Comparison of ENCODE assay signal across 1 cellular context in the genomic region with DNA sequence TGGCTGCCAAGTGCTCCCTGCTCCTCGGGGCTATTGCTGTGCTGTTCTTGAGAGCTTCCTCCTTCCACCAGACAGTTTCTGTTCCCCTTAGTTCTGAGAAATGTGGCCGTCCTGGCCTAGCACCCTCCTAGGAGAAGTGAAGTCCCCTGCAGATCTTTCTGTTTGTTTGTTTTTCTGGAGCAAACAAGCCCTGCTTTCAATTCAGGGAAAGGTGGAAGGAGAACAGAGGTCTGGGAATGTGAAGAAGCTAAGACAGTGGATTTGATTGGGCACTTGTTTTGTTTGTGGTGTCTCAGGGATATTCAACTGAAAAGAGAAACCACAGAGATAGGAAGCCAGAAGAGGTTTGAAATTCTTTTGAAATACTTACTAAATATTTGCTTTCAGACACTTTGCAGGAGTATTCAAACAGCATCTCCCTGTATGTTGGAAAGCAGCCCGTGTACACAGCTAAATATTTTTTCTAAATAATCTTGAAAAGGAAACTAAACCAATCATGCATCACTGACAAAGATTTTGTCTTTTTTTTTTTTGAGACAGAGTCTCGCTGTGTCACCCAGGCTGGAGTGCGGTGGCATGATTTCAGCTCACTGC.
TF ChIP-seq lines count a peak whose summit lies in the region.

No MANE protein-coding gene starts in this region.

TF ChIP-seq in GM12878, 131 proteins besides CTCF, POLR2A, EP300 and RAD21 (continued from another document):
- TF ChIP-seq PML (IDR thresholded peaks at IDR 0.05; ENCODE audit: low read length) (0 out of 2 replicates have a peak, but pooled peaks have one; percentile 27), ETV6 (conservative IDR thresholded peaks at IDR 0.05 in 1 of 2, IDR thresholded peaks at IDR 0.05 in 1 of 2; ENCODE audit: borderline replicate concordance in 1 of 2, low read depth in 1 of 2) (peak in 1 of 2 experiments; percentile 71; a peak in 1 of 4 replicates), SMARCA5 (IDR thresholded peaks at IDR 0.05) (0 out of 2 replicates have a peak, but pooled peaks have one; percentile 9), PAX5 (IDR thresholded peaks at IDR 0.05; ENCODE audit: borderline replicate concordance, low read depth, low read length) (0 out of 2 replicates have a peak, but pooled peaks have one; percentile 30), ZZZ3 (IDR thresholded peaks at IDR 0.05; ENCODE audit: control insufficient read depth, insufficient read length, low read depth) (no peak), NFIC (IDR thresholded peaks at IDR 0.05; ENCODE audit: low read depth, low read length) (peak; percentile 69), ZNF622 (IDR thresholded peaks at IDR 0.05) (no peak)
- TF ChIP-seq, protein P1, sequence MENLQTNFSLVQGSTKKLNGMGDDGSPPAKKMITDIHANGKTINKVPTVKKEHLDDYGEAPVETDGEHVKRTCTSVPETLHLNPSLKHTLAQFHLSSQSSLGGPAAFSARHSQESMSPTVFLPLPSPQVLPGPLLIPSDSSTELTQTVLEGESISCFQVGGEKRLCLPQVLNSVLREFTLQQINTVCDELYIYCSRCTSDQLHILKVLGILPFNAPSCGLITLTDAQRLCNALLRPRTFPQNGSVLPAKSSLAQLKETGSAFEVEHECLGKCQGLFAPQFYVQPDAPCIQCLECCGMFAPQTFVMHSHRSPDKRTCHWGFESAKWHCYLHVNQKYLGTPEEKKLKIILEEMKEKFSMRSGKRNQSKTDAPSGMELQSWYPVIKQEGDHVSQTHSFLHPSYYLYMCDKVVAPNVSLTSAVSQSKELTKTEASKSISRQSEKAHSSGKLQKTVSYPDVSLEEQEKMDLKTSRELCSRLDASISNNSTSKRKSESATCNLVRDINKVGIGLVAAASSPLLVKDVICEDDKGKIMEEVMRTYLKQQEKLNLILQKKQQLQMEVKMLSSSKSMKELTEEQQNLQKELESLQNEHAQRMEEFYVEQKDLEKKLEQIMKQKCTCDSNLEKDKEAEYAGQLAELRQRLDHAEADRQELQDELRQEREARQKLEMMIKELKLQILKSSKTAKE (IDR thresholded peaks at IDR 0.05; ENCODE audit: low read depth, poor library complexity, severe bottlenecking): peak; percentile 84
